In genomic region chr13:97768134-97768533, GRCh38 we compare ENCODE assay signal across 8 cellular contexts.
"Had no signal": no experiment of that assay in that cellular context is flagged by ENCODE, and none has a peak within 500 bp of the region (broad histone marks: within the 10 kb centered on the region; RNA-seq: fewer than 3 reads in every experiment).

No MANE protein-coding gene starts in this region.

- DNase-seq: H9, HCEC 1CT, KBM-7 had no signal

- H3K4me2 ChIP-seq: GM23338 had no signal

- H3K4me3 Mint-ChIP-seq: GM23338, H9, IgD-negative memory B cell had no signal

- H3K4me3 ChIP-seq: GM23338 had no signal

- FAIRE-seq: H1, H54, HTR-8/SVneo had no signal

- H3K27ac Mint-ChIP-seq: GM23338, H9, IgD-negative memory B cell had no signal

- H3K4me1 Mint-ChIP-seq: GM23338, H9, IgD-negative memory B cell had no signal

- H2AFZ ChIP-seq: GM23338 had no signal

- H3K36me3 Mint-ChIP-seq: IgD-negative memory B cell had no signal
